ENCODE assay signal across 19 cellular contexts in genomic region chr6:138196142-138196738, GRCh38. TPM values are rescaled to one million over a fixed set of nuclear protein-coding genes. Genes with fewer than 3 reads are reported as not detected.
A peak's percentile ranks its signal among the peaks of the same experiment; 100 is the strongest.
DNase-seq lines count a peak whose midpoint lies in the region; ATAC-seq, FAIRE-seq and TF ChIP-seq lines count a peak whose summit lies in the region.
"Had no signal": no experiment of that assay in that cellular context is flagged by ENCODE, and none has a peak within 500 bp of the region (broad histone marks: within the 10 kb centered on the region; RNA-seq: fewer than 3 reads in every experiment).

No MANE protein-coding gene starts in this region.

- no peak for TF ChIP-seq CTCF in VCaP (conservative IDR thresholded peaks at IDR 0.05)
- no peak for TF ChIP-seq CTCF in bronchial epithelial cell (IDR thresholded peaks at IDR 0.05; ENCODE audit: insufficient read depth, low read length, severe bottlenecking)
- no peak for TF ChIP-seq CTCF in keratinocyte (optimal IDR thresholded peaks at IDR 0.05 in 1 of 3, IDR thresholded peaks at IDR 0.05 in 1 of 3, conservative IDR thresholded peaks at IDR 0.05 in 1 of 3; ENCODE audit: extremely low read depth in 1 of 3, insufficient read depth in 2 of 3, low read length in 3 of 3)
- TF ChIP-seq CTCF in progenitor cell of endocrine pancreas (IDR thresholded peaks at IDR 0.05; ENCODE audit: unreplicated experiment) = no peak
- TF ChIP-seq CTCF in D721Med (IDR thresholded peaks at IDR 0.05; ENCODE audit: insufficient read depth, missing control alignments) = no peak
- TF ChIP-seq CTCF in adrenal gland (IDR thresholded peaks at IDR 0.05) = no peak

- H3K27ac ChIP-seq in VCaP (peak overlapping the region; percentile 57), keratinocyte (ENCODE audit: control insufficient read depth, insufficient read depth, low read length) (no peak overlapping the region), adrenal gland (no peak overlapping the region)
- H3K27ac ChIP-seq: A549, C4-2B had no signal

- DNase-seq in bronchial epithelial cell (ENCODE audit: low read depth) = peak; percentile 40
- no peak for DNase-seq in keratinocyte (ENCODE audit: low read depth, low spot score)
- DNase-seq in progenitor cell of endocrine pancreas (ENCODE audit: low spot score, unreplicated experiment) = no peak
- no peak for DNase-seq in D721Med (ENCODE audit: insufficient read length, low spot score)
- DNase-seq in stimulated activated CD8-positive, alpha-beta memory T cell treated with anti-CD3 and anti-CD28 coated beads, Interleukin-4, amount 100 ng/mL, for 48 hours = no peak
- no peak for DNase-seq in adrenal gland
- DNase-seq: BE2C; CD4-positive, alpha-beta memory T cell; DMS53; GF-D8; H9 had no signal

- H3K4me1 Mint-ChIP-seq in progenitor cell of endocrine pancreas (ENCODE audit: low read depth) = peaks cover 13% of the 10 kb centered on the region
- H3K4me1 Mint-ChIP-seq: CD4-positive, alpha-beta memory T cell had no signal

- dilution Hi-C loops in keratinocyte (cut with MboI; ENCODE audit: extremely low pct_ligation_motif_present, low sequenced_read_pairs) = no loop called here

- H3K36me3 Mint-ChIP-seq in progenitor cell of endocrine pancreas (ENCODE audit: insufficient read depth) = peaks cover 6% of the 10 kb centered on the region
- H3K36me3 Mint-ChIP-seq: CD4-positive, alpha-beta memory T cell had no signal

- peak overlapping the region; percentile 8 for H3K27ac Mint-ChIP-seq in progenitor cell of endocrine pancreas
- H3K27ac Mint-ChIP-seq: CD4-positive, alpha-beta memory T cell; GM23338 had no signal

- H3K79me2 ChIP-seq in keratinocyte (ENCODE audit: control insufficient read depth, insufficient read depth, low read length) = no peaks in the 10 kb centered on the region

- H3K27me3 ChIP-seq in bronchial epithelial cell (ENCODE audit: control insufficient read depth, insufficient read depth, low read length) = no peaks in the 10 kb centered on the region
- H3K27me3 ChIP-seq in keratinocyte (ENCODE audit: control insufficient read depth, extremely low read depth, insufficient read depth, low read length) = no peaks in the 10 kb centered on the region
- H3K27me3 ChIP-seq in adrenal gland = no peaks in the 10 kb centered on the region
- H3K27me3 ChIP-seq: BE2C had no signal

- H3K4me2 ChIP-seq in keratinocyte (ENCODE audit: control insufficient read depth, extremely low read depth, insufficient read depth, low read depth, low read length) = no peak overlapping the region
- H3K4me2 ChIP-seq: A549, GM23338 had no signal

- 78 to 91% (median 85%) methylated on average over 3 of the region's 3 CpGs for WGBS in adrenal gland, 4 donors

- H3K36me3 ChIP-seq in bronchial epithelial cell (ENCODE audit: control insufficient read depth, insufficient read depth, low read length) = no peaks in the 10 kb centered on the region
- H3K36me3 ChIP-seq in keratinocyte (ENCODE audit: control insufficient read depth in 2 of 2, extremely low read depth in 1 of 2, insufficient read depth in 2 of 2, low read length in 2 of 2) = no peaks in the 10 kb centered on the region
- no peaks in the 10 kb centered on the region for H3K36me3 ChIP-seq in adrenal gland (replicated peaks in 1 of 2)
- H3K36me3 ChIP-seq: BE2C had no signal

- H3K4me3 ChIP-seq in bronchial epithelial cell (ENCODE audit: low read depth, low read length) = no peak overlapping the region
- H3K4me3 ChIP-seq in keratinocyte (ENCODE audit: control insufficient read depth in 2 of 3, extremely low read depth in 1 of 3, insufficient read depth in 2 of 3, low read depth in 1 of 3, low read length in 3 of 3) = no peak overlapping the region
- no peak overlapping the region for H3K4me3 ChIP-seq in adrenal gland
- H3K4me3 ChIP-seq: A549, GM23338 had no signal

- no peak overlapping the region for H3K4me3 Mint-ChIP-seq in progenitor cell of endocrine pancreas (ENCODE audit: low read depth)
- H3K4me3 Mint-ChIP-seq: CD4-positive, alpha-beta memory T cell; GM23338; H9 had no signal

- H4K20me1 ChIP-seq in keratinocyte (ENCODE audit: control insufficient read depth, extremely low read depth, insufficient read depth, low read length) = no peaks in the 10 kb centered on the region

- no peaks in the 10 kb centered on the region for H3K9me1 ChIP-seq in keratinocyte (ENCODE audit: control insufficient read depth, extremely low read depth, insufficient read depth, low read length)

- no peaks in the 10 kb centered on the region for H3K27me3 Mint-ChIP-seq in progenitor cell of endocrine pancreas

- TF ChIP-seq POLR2A in adrenal gland (IDR thresholded peaks at IDR 0.05) = no peak

- ATAC-seq in HG03139 (IDR thresholded peaks at IDR 0.05; ENCODE audit: unreplicated experiment) = no peak
- ATAC-seq: A549, GM23338, HepG2 had no signal

- no peak overlapping the region for H2AFZ ChIP-seq in keratinocyte (ENCODE audit: control insufficient read depth, low read length)
- H2AFZ ChIP-seq: GM23338 had no signal

- intact Hi-C loops in adrenal gland (cut with DNase I) = no loop called here

- no peaks in the 10 kb centered on the region for H3K9me3 ChIP-seq in keratinocyte (ENCODE audit: control insufficient read depth, low read depth, low read length)
- no peaks in the 10 kb centered on the region for H3K9me3 ChIP-seq in adrenal gland (replicated peaks in 1 of 3)
- H3K9me3 ChIP-seq: A549, BE2C had no signal

- peaks cover 12% of the 10 kb centered on the region for H3K9me3 Mint-ChIP-seq in progenitor cell of endocrine pancreas (ENCODE audit: low read depth)

- no peak overlapping the region for H3K9ac ChIP-seq in keratinocyte (ENCODE audit: control insufficient read depth, extremely low read depth, insufficient read depth, low read length)

- H3K4me1 ChIP-seq in keratinocyte (ENCODE audit: control insufficient read depth, extremely low read depth, insufficient read depth, low read length) (no peaks in the 10 kb centered on the region), adrenal gland (replicated peaks in 1 of 2) (no peaks in the 10 kb centered on the region)
- H3K4me1 ChIP-seq: A549, BE2C had no signal

- no peak for FAIRE-seq in bronchial epithelial cell (lab: Jason Lieb, UNC)
- peak; percentile 17 for FAIRE-seq in keratinocyte (lab: Jason Lieb, UNC)
- no peak for FAIRE-seq in D721Med (lab: Jason Lieb, UNC)
- FAIRE-seq: A549, HepG2 had no signal

RNA-seq across cellular contexts. Expression of gene PBOV1, which starts 22.1 kb away (rescaled TPM):
- not detected in 2 replicates for total RNA-seq in bronchial epithelial cell
- not detected in 3 replicates for polyA plus RNA-seq in keratinocyte
- polyA plus RNA-seq in keratinocyte (2011; ENCODE audit: low read depth) = not detected
- not detected in 2 replicates for polyA plus RNA-seq in keratinocyte (2011; cell fraction: cytosol; rRNA removed)
- polyA plus RNA-seq in keratinocyte (2011; cell fraction: nucleus; rRNA removed) = not detected in 2 replicates
- not detected in 2 replicates for polyA plus RNA-seq in keratinocyte (2012; ENCODE audit: low replicate concordance)
- not detected in 3 replicates for polyA minus RNA-seq in keratinocyte
- polyA minus RNA-seq in keratinocyte (2011; cell fraction: cytosol; rRNA and poly(A)+ RNA removed) = not detected
- not detected in 2 replicates for polyA minus RNA-seq in keratinocyte (2011; cell fraction: nucleus; rRNA and poly(A)+ RNA removed)
- total RNA-seq in progenitor cell of endocrine pancreas = not detected in 2 replicates
- not detected for total RNA-seq in adrenal gland
- not detected for polyA plus RNA-seq in adrenal gland
- total RNA-seq: CD4-positive, alpha-beta memory T cell; GM23338; H9; HepG2; HT1080 had no signal
- polyA plus RNA-seq: A549; AG04450; CD4-positive, alpha-beta memory T cell; GM23338; HepG2 had no signal

RNA-seq across cellular contexts. Expression of gene ARFGEF3, which starts 34.5 kb away (rescaled TPM):
- total RNA-seq in bronchial epithelial cell (10.3 and 14.2 TPM in 2 replicates), progenitor cell of endocrine pancreas (28.3 and 28.6 TPM in 2 replicates), adrenal gland (10 to 100 TPM in 1 of 8 donors, 1 to 10 TPM in 2, under 1 TPM in 4, not detected in 1; 0.06 to 10.9 (median 0.76) TPM)
- polyA plus RNA-seq in keratinocyte (0.09 to 0.14 TPM (median 0.13 TPM) in 3 replicates), adrenal gland (1 to 10 TPM in 2 of 3 donors, under 1 TPM in 1; 0.91 to 7.2 (median 3.3) TPM)
- 0.17 TPM for polyA plus RNA-seq in keratinocyte (2011; ENCODE audit: low read depth)
- 0.09 and 0.17 TPM in 2 replicates for polyA plus RNA-seq in keratinocyte (2011; cell fraction: cytosol; rRNA removed)
- 0.32 and 0.36 TPM in 2 replicates for polyA plus RNA-seq in keratinocyte (2011; cell fraction: nucleus; rRNA removed)
- polyA plus RNA-seq in keratinocyte (2012; ENCODE audit: low replicate concordance) = 0.08 and 0.30 TPM in 2 replicates
- 0.23 to 0.45 TPM (median 0.36 TPM) in 3 replicates for polyA minus RNA-seq in keratinocyte
- 0.19 TPM for polyA minus RNA-seq in keratinocyte (2011; cell fraction: cytosol; rRNA and poly(A)+ RNA removed)
- polyA minus RNA-seq in keratinocyte (2011; cell fraction: nucleus; rRNA and poly(A)+ RNA removed) = 0.53 and 0.62 TPM in 2 replicates
- polyA plus RNA-seq: CD4-positive, alpha-beta memory T cell had no signal
